24 cellular contexts compared by ENCODE assay signal in the genomic region with DNA sequence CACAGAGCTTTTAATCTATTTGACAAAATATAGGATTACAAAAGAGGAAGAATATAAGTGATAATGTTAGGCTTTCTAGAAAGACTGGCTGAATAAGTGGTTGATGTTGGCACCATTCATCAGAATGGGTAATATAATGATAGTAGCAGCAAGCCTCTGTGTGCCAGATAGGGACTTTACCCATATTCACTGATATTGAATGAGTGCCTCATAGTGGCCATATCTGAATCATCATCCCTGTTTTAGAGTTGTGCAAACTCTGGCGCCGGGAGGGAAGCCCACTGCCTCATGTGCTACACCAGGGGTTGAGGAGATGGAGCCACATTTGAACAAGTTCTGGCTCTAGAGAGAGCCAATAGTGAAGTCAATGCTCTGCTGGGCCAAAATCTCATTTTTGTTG.
"Had no signal": no experiment of that assay in that cellular context is flagged by ENCODE, and none has a peak within 500 bp of the region (broad histone marks: within the 10 kb centered on the region; RNA-seq: fewer than 3 reads in every experiment).

No MANE protein-coding gene starts in this region.

- H3K9me3 ChIP-seq: left ventricle myocardium inferior, ovary, right atrium auricular region, right lobe of liver, suprapubic skin, thoracic aorta, tibial artery, upper lobe of right lung had no signal

- H3K4me3 ChIP-seq: hepatocyte, left ventricle myocardium inferior, lung, ovary, right atrium auricular region, right lobe of liver, smooth muscle cell, suprapubic skin, thoracic aorta, tibial artery, upper lobe of right lung had no signal

- H3K27me3 ChIP-seq: hepatocyte, ovary, right atrium auricular region, right lobe of liver, suprapubic skin, tibial artery, upper lobe of right lung had no signal

- ATAC-seq: natural killer cell; right lobe of liver; stimulated activated memory B cell treated with anti-CD40 and anti-IgM and Interleukin-4, amounts not matched to agents 10 μg/mL and 1 μg/mL and 100 μg/mL, for 72 hours; upper lobe of right lung had no signal

- H3K4me1 ChIP-seq: left ventricle myocardium inferior, right atrium auricular region, right lobe of liver, suprapubic skin, tibial artery, upper lobe of right lung had no signal

- H3K9me3 Mint-ChIP-seq: naive B cell, natural killer cell had no signal

- H3K4me3 Mint-ChIP-seq: mesothelial cell of epicardium; natural killer cell; stimulated activated memory B cell treated with anti-CD40 and anti-IgM and Interleukin-4, amounts not matched to agents 10 μg/mL and 1 μg/mL and 100 μg/mL, for 72 hours had no signal

- H3K4me1 Mint-ChIP-seq: natural killer cell; stimulated activated memory B cell treated with anti-CD40 and anti-IgM and Interleukin-4, amounts not matched to agents 10 μg/mL and 1 μg/mL and 100 μg/mL, for 72 hours had no signal

- DNase-seq: islet precursor cell; left ventricle myocardium inferior; mesendoderm; naive B cell; natural killer cell; ovary; right lobe of liver; stimulated activated CD4-positive, alpha-beta T cell treated with anti-CD3 and anti-CD28 coated beads, Interleukin-1b, Interleukin-23, amount 100 ng/mL, for 48 hours; stimulated activated CD4-positive, alpha-beta T cell treated with anti-CD3 and anti-CD28 coated beads, Interleukin-2, amount 100 ng/mL, for 48 hours; stimulated activated CD4-positive, alpha-beta T cell treated with anti-CD3 and anti-CD28 coated beads, Interleukin-4, amount 100 ng/mL, for 4 hours; stimulated activated CD8-positive, alpha-beta memory T cell treated with anti-CD3 and anti-CD28 coated beads, Interleukin-4, amount 100 ng/mL, for 48 hours; stimulated activated naive CD4-positive, alpha-beta T cell treated with Interleukin-2 at 50 U/mL for 16 hours; tibial artery; trophoblast cell; upper lobe of right lung had no signal

- H3K36me3 Mint-ChIP-seq: mesothelial cell of epicardium; naive B cell; natural killer cell; stimulated activated memory B cell treated with anti-CD40 and anti-IgM and Interleukin-4, amounts not matched to agents 10 μg/mL and 1 μg/mL and 100 μg/mL, for 72 hours had no signal

- H3K27me3 Mint-ChIP-seq: progenitor cell of endocrine pancreas; stimulated activated memory B cell treated with anti-CD40 and anti-IgM and Interleukin-4, amounts not matched to agents 10 μg/mL and 1 μg/mL and 100 μg/mL, for 72 hours had no signal

- H3K27ac Mint-ChIP-seq: mesothelial cell of epicardium; natural killer cell; progenitor cell of endocrine pancreas; stimulated activated memory B cell treated with anti-CD40 and anti-IgM and Interleukin-4, amounts not matched to agents 10 μg/mL and 1 μg/mL and 100 μg/mL, for 72 hours had no signal

- H3K36me3 ChIP-seq: left ventricle myocardium inferior, ovary, right atrium auricular region, right lobe of liver, suprapubic skin, thoracic aorta, tibial artery, upper lobe of right lung had no signal
